Comparison of ENCODE assay signal across 19 cellular contexts in the genomic region with DNA sequence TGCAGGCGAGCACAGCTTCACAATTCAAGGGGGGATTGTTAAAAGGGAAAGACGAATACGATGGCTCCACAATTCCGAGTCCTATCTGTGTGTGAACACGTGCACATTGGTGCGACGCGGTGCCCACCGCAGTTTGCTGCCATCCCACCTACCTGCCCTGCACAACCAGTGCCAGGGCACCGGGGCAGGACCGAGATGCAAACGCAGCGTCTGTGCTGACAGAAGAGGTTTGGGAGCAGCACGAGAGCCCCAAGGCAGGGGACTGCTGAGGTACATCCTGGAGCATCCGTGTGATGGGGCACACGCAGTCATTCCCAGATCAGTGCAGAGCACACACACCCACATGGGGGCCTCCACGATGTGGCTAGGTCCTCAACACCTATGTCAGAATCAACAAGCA.
"Had no signal": no experiment of that assay in that cellular context is flagged by ENCODE, and none has a peak within 500 bp of the region (broad histone marks: within the 10 kb centered on the region; RNA-seq: fewer than 3 reads in every experiment).

No MANE protein-coding gene starts in this region.

- ATAC-seq: left lobe of liver, mucosa of descending colon, pancreas had no signal

- H3K79me2 ChIP-seq: hepatocyte had no signal

- H3K27me3 ChIP-seq: breast epithelium, hepatocyte, pancreas, thyroid gland, uterus had no signal

- H3K4me3 ChIP-seq: breast epithelium, hepatocyte, mucosa of descending colon, pancreas, SK-N-MC, thyroid gland, uterus had no signal

- H3K4me2 ChIP-seq: hepatocyte had no signal

- H3K27ac ChIP-seq: breast epithelium, hepatocyte, pancreas, SK-N-MC, thyroid gland, uterus had no signal

- H3K9me3 ChIP-seq: mucosa of descending colon, pancreas, thyroid gland, uterus had no signal

- H3K36me3 ChIP-seq: breast epithelium, pancreas, thyroid gland, uterus had no signal

- DNase-seq: activated CD4-positive, alpha-beta memory T cell treated with anti-CD3 and anti-CD28 coated beads for 36 hours; activated CD4-positive, alpha-beta T cell treated with anti-CD3 and anti-CD28 coated beads for 4 hours; activated T-cell treated with anti-CD3 and anti-CD28 coated beads, Interleukin-2, amount 50 U/mL, for 1 hour; dermis blood vessel endothelial cell; effector memory CD4-positive, alpha-beta T cell; mesenchymal stem cell; naive B cell; stimulated activated CD4-positive, alpha-beta T cell treated with anti-CD3 and anti-CD28 coated beads, Interleukin-12 subunit alpha, Interleukin-12 subunit beta, amount 100 ng/mL, for 4 hours; stimulated activated CD4-positive, alpha-beta T cell treated with anti-CD3 and anti-CD28 coated beads, Interleukin-1b, Interleukin-23, amount 100 ng/mL, for 48 hours; stimulated activated CD8-positive, alpha-beta memory T cell treated with anti-CD3 and anti-CD28 coated beads, Interleukin-4, amount 100 ng/mL, for 48 hours; stimulated activated naive CD4-positive, alpha-beta T cell; thyroid gland; uterus had no signal

- H3K4me1 ChIP-seq: breast epithelium, pancreas, thyroid gland, uterus had no signal

- H2AFZ ChIP-seq: hepatocyte had no signal
